In the genomic region with DNA sequence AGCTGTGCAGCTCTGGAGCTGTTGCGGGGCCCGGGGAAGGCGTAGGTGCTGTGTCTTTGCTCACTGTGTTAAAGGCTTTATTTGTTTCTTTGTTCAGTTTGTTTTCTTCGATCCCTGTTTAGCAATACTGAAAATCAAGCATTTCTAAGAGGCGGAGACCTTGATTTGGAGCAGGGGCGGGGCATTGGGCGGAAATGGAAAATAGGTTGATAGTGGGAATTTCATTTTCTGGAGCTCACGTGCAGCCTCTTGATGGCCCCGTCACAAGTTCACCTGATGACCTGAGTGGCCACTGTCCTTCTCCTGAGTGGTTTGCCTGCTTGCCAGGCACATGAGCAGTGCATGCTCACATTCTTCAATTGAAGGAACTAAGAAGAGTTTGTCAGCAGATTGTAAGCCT, we compare ENCODE assay signal across 5 cellular contexts.
DNase-seq lines count a peak whose midpoint lies in the region; ATAC-seq and TF ChIP-seq lines count a peak whose summit lies in the region.
"Not testable (repeated sequence)": the region's sequence is repeated elsewhere in the genome, so short reads cannot be mapped to it uniquely, and the experiment has no call there.

No MANE protein-coding gene starts in this region.

- H3K9me3 Mint-ChIP-seq in activated CD4-positive, alpha-beta T cell treated with anti-CD3 and anti-CD28 coated beads, Interleukin-2, amount 10 ng/mL, durations not matched to agents 24 days and 14 days = not testable (repeated sequence)

- H3K9me2 ChIP-seq in Karpas-422 (replicated peaks; ENCODE audit: insufficient read depth, low read length) = not testable (repeated sequence)

- not testable (repeated sequence) for H3K27ac Mint-ChIP-seq in activated CD4-positive, alpha-beta T cell treated with anti-CD3 and anti-CD28 coated beads, Interleukin-2, amount 10 ng/mL, durations not matched to agents 24 days and 14 days

- H2AFZ ChIP-seq in Karpas-422 (ENCODE audit: low read length) = not testable (repeated sequence)

- not testable (repeated sequence) for H3K4me2 ChIP-seq in Karpas-422 (ENCODE audit: low read depth, low read length, poor library complexity, severe bottlenecking)

- H3K27me3 Mint-ChIP-seq in activated CD4-positive, alpha-beta T cell treated with anti-CD3 and anti-CD28 coated beads, Interleukin-2, amount 10 ng/mL, durations not matched to agents 24 days and 14 days = not testable (repeated sequence)

- not testable (repeated sequence) for TF ChIP-seq CTCF in upper lobe of right lung (IDR thresholded peaks at IDR 0.05)

- not testable (repeated sequence) for ATAC-seq in upper lobe of right lung

- not testable (repeated sequence) for H3K9ac ChIP-seq in Karpas-422 (ENCODE audit: low read length)

- H4K20me1 ChIP-seq in Karpas-422 (ENCODE audit: insufficient read depth, low read depth, low read length) = not testable (repeated sequence)

- not testable (repeated sequence) for H3K36me3 Mint-ChIP-seq in activated CD4-positive, alpha-beta T cell treated with anti-CD3 and anti-CD28 coated beads, Interleukin-2, amount 10 ng/mL, durations not matched to agents 24 days and 14 days (ENCODE audit: low read depth)

- not testable (repeated sequence) for H3K27me3 ChIP-seq in Karpas-422 (ENCODE audit: low read length); upper lobe of right lung

- H3K4me1 ChIP-seq in Karpas-422 (ENCODE audit: low read length); upper lobe of right lung: not testable (repeated sequence)

- H3K9me3 ChIP-seq in Karpas-422 (ENCODE audit: low read length); upper lobe of right lung: not testable (repeated sequence)

- not testable (repeated sequence) for H3K79me2 ChIP-seq in Karpas-422 (ENCODE audit: low read length)

- intact Hi-C loops in activated CD4-positive, alpha-beta T cell treated with anti-CD3 and anti-CD28 coated beads, Interleukin-2, amount 10 ng/mL, durations not matched to agents 24 days and 14 days (cut with micrococcal nuclease); posterior vena cava (cut with DNase I); upper lobe of right lung (cut with DNase I): not testable (repeated sequence)

- DNase-seq in Karpas-422 = peak; percentile 24
- peak; percentile 29 for DNase-seq in activated CD4-positive, alpha-beta T cell treated with anti-CD3 and anti-CD28 coated beads, Interleukin-2, amount 10 ng/mL, durations not matched to agents 24 days and 14 days
- peak; percentile 4 for DNase-seq in ecto neural progenitor cell (ENCODE audit: low spot score)
- DNase-seq in posterior vena cava (ENCODE audit: low spot score) = peak; percentile 59
- peak; percentile 32 for DNase-seq in upper lobe of right lung

- H3K4me3 Mint-ChIP-seq in activated CD4-positive, alpha-beta T cell treated with anti-CD3 and anti-CD28 coated beads, Interleukin-2, amount 10 ng/mL, durations not matched to agents 24 days and 14 days = not testable (repeated sequence)

- not testable (repeated sequence) for H3K27ac ChIP-seq in Karpas-422 (ENCODE audit: low read length); upper lobe of right lung

- H3K36me3 ChIP-seq in Karpas-422 (ENCODE audit: insufficient read depth, low read length); upper lobe of right lung: not testable (repeated sequence)

- H3K4me1 Mint-ChIP-seq in activated CD4-positive, alpha-beta T cell treated with anti-CD3 and anti-CD28 coated beads, Interleukin-2, amount 10 ng/mL, durations not matched to agents 24 days and 14 days = not testable (repeated sequence)

- H3K4me3 ChIP-seq in Karpas-422 (ENCODE audit: low read length); upper lobe of right lung: not testable (repeated sequence)

Comparison
In these comparisons a context has a peak if more than half of its experiments do, and no peak if none do; other contexts are left out.
1. DNase-seq: peak in every context shown above with its lines; median percentile 59 in posterior vena cava; 32 in upper lobe of right lung; 29 in activated CD4-positive, alpha-beta T cell treated with anti-CD3 and anti-CD28 coated beads, Interleukin-2, amount 10 ng/mL, durations not matched to agents 24 days and 14 days; 24 in Karpas-422; 4 in ecto neural progenitor cell.